Comparison of ENCODE assay signal across 26 cellular contexts in genomic region chr1:199549424-199549823, GRCh38.
"Had no signal": no experiment of that assay in that cellular context is flagged by ENCODE, and none has a peak within 500 bp of the region (broad histone marks: within the 10 kb centered on the region; RNA-seq: fewer than 3 reads in every experiment).

No MANE protein-coding gene starts in this region.

- H3K27ac ChIP-seq: colonic mucosa, neutrophil, ovary, psoas muscle, right atrium auricular region, spleen, suprapubic skin, transverse colon, VCaP had no signal

- H3K27me3 ChIP-seq: colonic mucosa, neutrophil, ovary, right atrium auricular region, suprapubic skin, transverse colon had no signal

- ATAC-seq: left cardiac atrium, psoas muscle had no signal

- H3K4me3 ChIP-seq: colonic mucosa, ovary, psoas muscle, right atrium auricular region, spleen, suprapubic skin, transverse colon had no signal

- DNase-seq: activated CD4-positive, alpha-beta T cell treated with anti-CD3 and anti-CD28 coated beads for 4 hours; activated CD4-positive, alpha-beta T cell treated with anti-CD3 and anti-CD28 coated beads, Interleukin-2, amount 50 U/mL, for 4 hours; activated CD8-positive, alpha-beta memory T cell treated with anti-CD3 and anti-CD28 coated beads, Interleukin-2, amount 50 U/mL, for 4 hours; activated gamma-delta T cell; activated naive CD4-positive, alpha-beta T cell treated with anti-CD3 and anti-CD28 coated beads, Interleukin-2, amount 10 ng/mL, durations not matched to agents 7 days and 5 days; activated naive CD8-positive, alpha-beta T cell treated with anti-CD3 and anti-CD28 coated beads, Interleukin-2, amount 10 ng/mL, durations not matched to agents 7 days and 5 days; activated T-cell treated with anti-CD3 and anti-CD28 coated beads, Interleukin-2, amount 50 U/mL, for 24 hours; amniotic stem cell; cerebellar nuclear complex; colonic mucosa; effector memory CD4-positive, alpha-beta T cell; glutamatergic neuron; left cardiac atrium; mammary epithelial cell; naive B cell; nephron progenitor cell; ovary; psoas muscle; spleen; stimulated activated naive CD4-positive, alpha-beta T cell; T-helper 9 cell; transverse colon had no signal

- H3K4me1 ChIP-seq: colonic mucosa, psoas muscle, right atrium auricular region, suprapubic skin, transverse colon had no signal

- H3K9me3 ChIP-seq: colonic mucosa, neutrophil, ovary, psoas muscle, right atrium auricular region, spleen, suprapubic skin, transverse colon had no signal

- H3K36me3 ChIP-seq: colonic mucosa, neutrophil, ovary, right atrium auricular region, spleen, suprapubic skin, transverse colon had no signal
